ENCODE assay signal across 19 cellular contexts in the genomic region with DNA sequence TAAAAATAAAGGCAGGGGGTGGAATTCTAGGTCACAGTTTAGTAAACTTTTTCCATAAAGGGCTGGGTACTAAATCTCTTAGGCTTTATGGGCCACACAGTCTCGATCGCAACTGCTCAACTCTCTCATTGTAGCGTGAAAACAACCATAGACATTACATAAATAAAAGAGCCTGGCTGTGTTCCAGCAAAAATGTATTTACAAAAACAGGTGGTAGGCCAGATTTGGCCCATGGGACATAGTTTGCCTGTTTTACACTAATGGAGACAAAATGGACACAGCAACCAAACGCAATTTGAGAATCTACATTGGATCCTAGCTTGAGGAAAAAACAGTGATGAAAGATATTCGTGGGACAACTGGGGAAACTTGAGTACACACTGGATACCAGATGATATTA. TPM values are rescaled to one million over a fixed set of nuclear protein-coding genes. Genes with fewer than 3 reads are reported as not detected.
"Had no signal": no experiment of that assay in that cellular context is flagged by ENCODE, and none has a peak within 500 bp of the region (broad histone marks: within the 10 kb centered on the region; RNA-seq: fewer than 3 reads in every experiment).

No MANE protein-coding gene starts in this region.

- DNase-seq: activated CD4-positive, alpha-beta T cell treated with anti-CD3 and anti-CD28 coated beads for 1 hour; activated CD4-positive, alpha-beta T cell treated with anti-CD3 and anti-CD28 coated beads, Interleukin-2, amount 50 U/mL, for 4 hours; activated naive CD4-positive, alpha-beta T cell; activated naive CD8-positive, alpha-beta T cell treated with anti-CD3 and anti-CD28 coated beads, Interleukin-2, amount 10 ng/mL, durations not matched to agents 7 days and 5 days; activated T-cell treated with anti-CD3 and anti-CD28 coated beads for 4 hours; central memory CD4-positive, alpha-beta T cell; cortex of kidney; effector memory CD4-positive, alpha-beta T cell; head of caudate nucleus; kidney glomerular epithelial cell; natural killer cell; posterior cingulate gyrus; retina; stimulated activated CD4-positive, alpha-beta T cell treated with anti-CD3 and anti-CD28 coated beads, Interleukin-12 subunit alpha, Interleukin-12 subunit beta, amount 100 ng/mL, for 4 hours; stimulated activated CD4-positive, alpha-beta T cell treated with anti-CD3 and anti-CD28 coated beads, Interleukin-2, amount 100 ng/mL, for 24 hours; stomach; upper lobe of right lung had no signal

- H3K9me3 ChIP-seq: stomach, thoracic aorta, upper lobe of right lung had no signal

- H3K27me3 ChIP-seq: upper lobe of right lung had no signal

- ATAC-seq: natural killer cell, upper lobe of right lung had no signal

- H3K27ac ChIP-seq: stomach, thoracic aorta, upper lobe of right lung, VCaP had no signal

- H3K36me3 ChIP-seq: stomach, upper lobe of right lung had no signal

- H3K4me3 ChIP-seq: stomach, thoracic aorta, upper lobe of right lung had no signal

RNA-seq across cellular contexts. Expression of gene GPNMB, which starts 29.3 kb away (rescaled TPM):
- total RNA-seq: natural killer cell had no signal
